8 cellular contexts compared by ENCODE assay signal in genomic region chr11:65817815-65818680, GRCh38. TPM values are rescaled to one million over a fixed set of nuclear protein-coding genes. Genes with fewer than 3 reads are reported as not detected.
A peak's percentile ranks its signal among the peaks of the same experiment; 100 is the strongest.
DNase-seq lines count a peak whose midpoint lies in the region; ATAC-seq and TF ChIP-seq lines count a peak whose summit lies in the region.

No MANE protein-coding gene starts in this region.

- intact Hi-C loops in activated B cell treated with CpG ODN at 0.5 μM for 24 hours (cut with micrococcal nuclease): loop anchor here (1.0 kb wide), 7 partner anchors 27 to 277 kb away; partner anchors contain the start of gene AP5B1

- H3K4me1 Mint-ChIP-seq in activated B cell treated with CpG ODN at 0.5 μM for 24 hours: peaks cover 14% of the 10 kb centered on the region

- CTCF ChIA-PET in activated B cell treated with CpG ODN at 0.5 μM for 24 hours (lab: Charles Lee): interaction anchor here (0.6 to 6.1 kb wide), 12 partner anchors 10 to 153 kb away, joined by 3 to 62 read pairs (median 5); partner anchors contain the start of genes AP5B1 and KAT5

- H3K27me3 Mint-ChIP-seq in activated B cell treated with CpG ODN at 0.5 μM for 24 hours: no peaks in the 10 kb centered on the region

- POLR2A ChIA-PET in activated B cell treated with CpG ODN at 0.5 μM for 24 hours (lab: Charles Lee): interaction anchor here (0.6 to 3.4 kb wide), 7 partner anchors 12 to 180 kb away, joined by 3 to 26 read pairs (median 4); partner anchors contain the start of genes AP5B1, KAT5 and SIPA1

- no peaks in the 10 kb centered on the region for H3K9me3 Mint-ChIP-seq in activated B cell treated with CpG ODN at 0.5 μM for 24 hours

- ATAC-seq in GM18519 (IDR thresholded peaks at IDR 0.05; ENCODE audit: low FRiP score, unreplicated experiment) (peak; percentile 76), HG03103 (IDR thresholded peaks at IDR 0.05; ENCODE audit: low read depth, unreplicated experiment) (peak; percentile 76), activated B cell treated with CpG ODN at 0.5 μM for 24 hours (ENCODE audit: low read depth) (peak; percentile 95)

- peak overlapping the region; percentile 30 for H3K27ac ChIP-seq in caudate nucleus (ENCODE audit: low read depth, low read length)

- DNase-seq in A172 (ENCODE audit: low spot score) (peak; percentile 70), NCI-H2227 (lab: John Stamatoyannopoulos, UW; ENCODE audit: unreplicated experiment) (peak; percentile 95), activated B cell treated with CpG ODN at 0.5 μM for 24 hours (peak; percentile 95), caudate nucleus (lab: John Stamatoyannopoulos, UW) (peak; percentile 14 to 94 (median 84)), islet precursor cell (peak; percentile 91)
- DNase-seq in stimulated activated CD4-positive, alpha-beta T cell treated with anti-CD3 and anti-CD28 coated beads, Interleukin-12 subunit alpha, Interleukin-12 subunit beta, amount 100 ng/mL, for 24 hours (ENCODE audit: low read depth in 2 of 2): peak; percentile 76 to 94

- H3K36me3 Mint-ChIP-seq in activated B cell treated with CpG ODN at 0.5 μM for 24 hours (ENCODE audit: low read depth): no peaks in the 10 kb centered on the region

- peak; percentile 96 for TF ChIP-seq CTCF in activated B cell treated with CpG ODN at 0.5 μM for 24 hours (IDR thresholded peaks at IDR 0.05)

- H3K27ac Mint-ChIP-seq in activated B cell treated with CpG ODN at 0.5 μM for 24 hours: peak overlapping the region; percentile 63

- H3K4me3 Mint-ChIP-seq in activated B cell treated with CpG ODN at 0.5 μM for 24 hours: peak overlapping the region; percentile 77

RNA-seq across cellular contexts. Expression of gene SNX32, which starts 15.7 kb away (rescaled TPM):
- total RNA-seq in A172 (2014; rRNA removed; shearing (Covaris generic)): not detected in 2 replicates
- total RNA-seq in activated B cell treated with CpG ODN at 0.5 μM for 24 hours: 0.37 and 1.0 TPM in 2 replicates

RNA-seq across cellular contexts. Expression of gene OVOL1, which starts 31.2 kb away (rescaled TPM):
- not detected in 2 replicates for total RNA-seq in A172 (2014; rRNA removed; shearing (Covaris generic))
- 0.09 and 0.29 TPM in 2 replicates for total RNA-seq in activated B cell treated with CpG ODN at 0.5 μM for 24 hours

RNA-seq across cellular contexts. Expression of gene AP5B1, which starts 37.3 kb away (rescaled TPM):
- 13.2 and 14.8 TPM in 2 replicates for total RNA-seq in A172 (2014; rRNA removed; shearing (Covaris generic))
- 17.4 and 20.9 TPM in 2 replicates for total RNA-seq in activated B cell treated with CpG ODN at 0.5 μM for 24 hours

RNA-seq across cellular contexts. Expression of gene CFL1, which starts 39.9 kb away (rescaled TPM):
- total RNA-seq in A172 (2014; rRNA removed; shearing (Covaris generic)): 1,263 and 1,396 TPM in 2 replicates
- 1,079 and 1,089 TPM in 2 replicates for total RNA-seq in activated B cell treated with CpG ODN at 0.5 μM for 24 hours

RNA-seq across cellular contexts. Expression of gene MUS81, which starts 42.2 kb away (rescaled TPM):
- 27.1 and 35.3 TPM in 2 replicates for total RNA-seq in A172 (2014; rRNA removed; shearing (Covaris generic))
- 73.8 and 83.1 TPM in 2 replicates for total RNA-seq in activated B cell treated with CpG ODN at 0.5 μM for 24 hours

Comparison
In these comparisons a context has a peak if more than half of its experiments do, and no peak if none do; other contexts are left out.
1. Peak in every context shown above with its lines: DNase-seq, ATAC-seq and H3K27ac ChIP-seq.